Comparison of ENCODE assay signal across 29 cellular contexts in the genomic region with DNA sequence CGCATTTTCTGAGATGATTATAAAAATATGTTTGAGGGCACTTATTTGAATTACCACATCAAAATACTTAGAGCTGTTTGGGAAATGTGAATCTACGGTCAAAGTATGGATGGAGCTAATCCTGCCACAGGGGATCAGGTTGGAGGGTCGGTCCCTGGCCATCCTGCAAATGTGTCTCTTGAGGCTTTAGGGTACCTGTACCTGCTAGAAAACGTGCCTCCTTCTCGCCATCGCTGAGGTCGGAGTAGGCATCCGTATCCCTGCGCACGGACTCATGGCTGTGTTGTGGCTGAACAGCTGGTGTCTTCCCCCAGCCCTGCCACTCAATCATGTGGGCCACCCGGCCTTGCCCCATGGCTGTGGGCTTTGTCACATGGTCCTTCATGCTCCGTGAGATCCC. TPM values are rescaled to one million over a fixed set of nuclear protein-coding genes. Genes with fewer than 3 reads are reported as not detected.
"Had no signal": no experiment of that assay in that cellular context is flagged by ENCODE, and none has a peak within 500 bp of the region (broad histone marks: within the 10 kb centered on the region; RNA-seq: fewer than 3 reads in every experiment).

No MANE protein-coding gene starts in this region.

- H3K4me2 ChIP-seq: neural progenitor cell, smooth muscle cell had no signal

- H3K36me3 ChIP-seq: neural progenitor cell, pancreas, prostate gland, spleen, suprapubic skin, tibial artery, transverse colon, upper lobe of right lung, uterus had no signal

- H3K9ac ChIP-seq: neural progenitor cell had no signal

- H3K27ac ChIP-seq: neural progenitor cell, pancreas, prostate gland, skin epidermis, spleen, suprapubic skin, testis, tibial artery, transverse colon, upper lobe of right lung, uterus had no signal

- H2AFZ ChIP-seq: neural progenitor cell had no signal

- H3K4me1 ChIP-seq: pancreas, prostate gland, uterus had no signal

- H3K4me3 ChIP-seq: neural progenitor cell, pancreas, prostate gland, skin epidermis, smooth muscle cell, spleen, suprapubic skin, testis, tibial artery, transverse colon, upper lobe of right lung, uterus had no signal

- DNase-seq: naive thymus-derived CD4-positive, alpha-beta T cell; natural killer cell; occipital lobe; pancreas; retina; right cardiac atrium; spleen; stimulated activated CD4-positive, alpha-beta T cell treated with anti-CD3 and anti-CD28 coated beads, Interleukin-12 subunit alpha, Interleukin-12 subunit beta, amount 100 ng/mL, for 4 hours; stimulated activated CD4-positive, alpha-beta T cell treated with anti-CD3 and anti-CD28 coated beads, Interleukin-1b, Interleukin-23, amount 100 ng/mL, for 48 hours; stimulated activated CD4-positive, alpha-beta T cell treated with anti-CD3 and anti-CD28 coated beads, Interleukin-4, amount 100 ng/mL, for 1 hour; stimulated activated CD4-positive, alpha-beta T cell treated with anti-CD3 and anti-CD28 coated beads, Interleukin-4, amount 100 ng/mL, for 4 hours; stimulated activated CD8-positive, alpha-beta memory T cell treated with anti-CD3 and anti-CD28 coated beads, Interleukin-4, amount 100 ng/mL, for 48 hours; stimulated activated naive CD4-positive, alpha-beta T cell; stimulated activated naive CD8-positive, alpha-beta T cell treated with anti-CD3 and anti-CD28 coated beads, Interleukin-15, amount 100 ng/mL, for 72 hours; stimulated activated naive CD8-positive, alpha-beta T cell treated with anti-CD3 and anti-CD28 coated beads, Interleukin-15, Interleukin-2, amounts not matched to agents 100 U/mL and 50 U/mL, for 24 hours; substantia nigra; testis; tibial artery; transverse colon; upper lobe of right lung; uterus had no signal

- H3K27me3 ChIP-seq: testis, uterus had no signal

- H3K9me3 ChIP-seq: pancreas, prostate gland, spleen, suprapubic skin, testis, tibial artery, transverse colon, upper lobe of right lung, uterus had no signal

RNA-seq across cellular contexts. Expression of gene CLCN1, which starts 42.7 kb away (rescaled TPM):
- total RNA-seq: osteocyte, pulmonary artery endothelial cell, right cardiac atrium, sciatic nerve, smooth muscle cell, transverse colon, upper lobe of right lung had no signal

RNA-seq across cellular contexts. Expression of gene EPHA1, which starts 50.0 kb away (rescaled TPM):
- total RNA-seq: occipital lobe, osteocyte had no signal
